In the genomic region with DNA sequence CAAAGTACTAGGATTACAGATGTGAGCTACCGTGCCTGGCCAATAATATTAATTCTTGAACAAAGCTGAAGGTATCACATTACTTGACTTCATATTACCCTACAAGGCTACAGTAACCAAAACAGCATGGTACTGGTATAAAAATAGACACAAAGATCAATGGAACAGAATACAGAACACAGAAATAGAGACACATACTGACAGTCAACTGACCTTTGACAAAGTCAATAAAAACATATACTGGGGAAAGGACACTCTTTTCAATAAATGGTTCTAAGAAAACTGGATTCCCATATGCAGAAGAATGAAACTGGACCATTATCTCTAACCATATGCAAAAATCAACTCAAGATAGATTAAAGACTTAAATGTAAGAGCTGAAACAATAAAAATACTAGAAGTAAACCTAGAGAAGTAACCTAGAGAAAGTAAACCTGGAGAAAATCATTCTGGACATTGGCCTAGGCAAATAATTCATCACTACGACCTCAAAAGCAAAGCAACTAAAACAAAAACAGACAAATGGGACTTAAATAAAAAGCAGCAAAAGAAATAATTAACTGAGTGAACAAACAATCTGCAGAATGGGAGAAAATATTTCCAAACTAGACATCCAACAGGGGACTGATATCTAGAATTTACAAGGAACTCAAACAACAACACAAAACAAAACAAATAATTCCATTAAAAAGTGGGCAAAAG, we compare ENCODE assay signal across 27 cellular contexts.
"Had no signal": no experiment of that assay in that cellular context is flagged by ENCODE, and none has a peak within 500 bp of the region (broad histone marks: within the 10 kb centered on the region; RNA-seq: fewer than 3 reads in every experiment).

No MANE protein-coding gene starts in this region.

- FAIRE-seq: endometrium, keratinocyte had no signal

- H3K4me1 ChIP-seq: gastrocnemius medialis, neural progenitor cell, parathyroid adenoma, suprapubic skin, transverse colon, upper lobe of right lung, uterus had no signal

- H3K4me3 Mint-ChIP-seq: effector memory CD8-positive, alpha-beta T cell; mesothelial cell of epicardium; naive B cell; nephron; neural progenitor cell; stimulated activated naive CD8-positive, alpha-beta T cell treated with anti-CD3 and anti-CD28 coated beads, Interleukin-15, amount 100 ng/mL, for 72 hours had no signal

- H3K9me3 ChIP-seq: gastrocnemius medialis, mucosa of descending colon, suprapubic skin, transverse colon, upper lobe of right lung, uterus had no signal

- H3K79me2 ChIP-seq: parathyroid adenoma had no signal

- H3K9me3 Mint-ChIP-seq: effector memory CD8-positive, alpha-beta T cell; stimulated activated naive CD8-positive, alpha-beta T cell treated with anti-CD3 and anti-CD28 coated beads, Interleukin-15, amount 100 ng/mL, for 72 hours had no signal

- H3K27me3 Mint-ChIP-seq: effector memory CD8-positive, alpha-beta T cell; naive B cell; progenitor cell of endocrine pancreas; stimulated activated naive CD8-positive, alpha-beta T cell treated with anti-CD3 and anti-CD28 coated beads, Interleukin-15, amount 100 ng/mL, for 72 hours had no signal

- H3K27ac ChIP-seq: coronary artery, gastrocnemius medialis, neural progenitor cell, parathyroid adenoma, suprapubic skin, transverse colon, upper lobe of right lung, uterus had no signal

- H3K4me3 ChIP-seq: coronary artery, gastrocnemius medialis, mucosa of descending colon, neural progenitor cell, smooth muscle cell, suprapubic skin, transverse colon, upper lobe of right lung, uterus had no signal

- H3K27me3 ChIP-seq: gastrocnemius medialis, neural progenitor cell, suprapubic skin, transverse colon, upper lobe of right lung, uterus had no signal

- H3K36me3 ChIP-seq: gastrocnemius medialis, suprapubic skin, transverse colon, uterus had no signal

- H2AFZ ChIP-seq: neural progenitor cell, parathyroid adenoma had no signal

- H3K4me1 Mint-ChIP-seq: mesothelial cell of epicardium, naive B cell, nephron, neural progenitor cell had no signal

- H3K9ac ChIP-seq: neural progenitor cell, parathyroid adenoma had no signal

- H3K27ac Mint-ChIP-seq: mesothelial cell of epicardium, nephron, neural progenitor cell, progenitor cell of endocrine pancreas had no signal

- ATAC-seq: effector memory CD8-positive, alpha-beta T cell; gastrocnemius medialis; mucosa of descending colon; sciatic nerve; stimulated activated naive CD8-positive, alpha-beta T cell treated with anti-CD3 and anti-CD28 coated beads, Interleukin-15, amount 100 ng/mL, for 72 hours; upper lobe of right lung had no signal

- H3K4me2 ChIP-seq: neural progenitor cell, smooth muscle cell had no signal

- DNase-seq: effector memory CD8-positive, alpha-beta T cell; erythroblast; gastrocnemius medialis; head of caudate nucleus; mesenchymal stem cell; mucosa of descending colon; naive B cell; stimulated activated CD4-positive, alpha-beta T cell treated with anti-CD3 and anti-CD28 coated beads, Interleukin-12 subunit alpha, Interleukin-12 subunit beta, amount 100 ng/mL, for 4 hours; stimulated activated CD4-positive, alpha-beta T cell treated with anti-CD3 and anti-CD28 coated beads, Interleukin-1b, Interleukin-23, amount 100 ng/mL, for 48 hours; stimulated activated CD4-positive, alpha-beta T cell treated with anti-CD3 and anti-CD28 coated beads, Interleukin-4, amount 100 ng/mL, for 1 hour; stimulated activated CD8-positive, alpha-beta memory T cell treated with anti-CD3 and anti-CD28 coated beads, Interleukin-4, amount 100 ng/mL, for 48 hours; stimulated activated naive CD4-positive, alpha-beta T cell; stimulated activated naive CD8-positive, alpha-beta T cell treated with anti-CD3 and anti-CD28 coated beads, Interleukin-15, amount 100 ng/mL, for 72 hours; transverse colon; upper lobe of right lung; uterus had no signal
